23 cellular contexts compared by ENCODE assay signal in the genomic region with DNA sequence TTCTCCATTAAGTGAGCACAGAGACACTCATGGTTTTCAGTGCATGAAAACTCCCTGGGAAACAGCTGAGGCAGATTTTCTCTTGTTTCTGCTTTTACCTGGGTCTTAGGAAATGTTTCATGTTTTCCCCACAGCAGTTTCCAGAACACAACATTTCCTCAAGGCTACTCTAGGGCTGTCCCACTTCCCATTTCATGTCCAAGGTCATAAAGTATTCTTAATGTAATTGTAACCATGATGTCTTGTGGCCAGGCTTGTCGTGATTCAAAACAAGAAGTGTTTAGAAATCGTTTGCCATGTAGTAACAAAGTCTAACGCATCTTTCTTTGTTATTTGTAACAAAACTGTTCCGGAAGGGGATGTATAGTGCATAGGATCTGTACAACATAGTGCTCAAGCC.
"Had no signal": no experiment of that assay in that cellular context is flagged by ENCODE, and none has a peak within 500 bp of the region (broad histone marks: within the 10 kb centered on the region; RNA-seq: fewer than 3 reads in every experiment).

No MANE protein-coding gene starts in this region.

- H3K9ac ChIP-seq: neural progenitor cell had no signal

- DNase-seq: dorsolateral prefrontal cortex; effector CD4-positive, alpha-beta T cell; hypothalamus; immature natural killer cell; islet precursor cell; mesenchymal stem cell; naive thymus-derived CD4-positive, alpha-beta T cell; ovary; posterior cingulate gyrus; psoas muscle; right cardiac atrium; spleen; stimulated activated CD4-positive, alpha-beta T cell treated with anti-CD3 and anti-CD28 coated beads, Interleukin-4, amount 100 ng/mL, for 4 hours; stimulated activated naive CD8-positive, alpha-beta T cell treated with anti-CD3 and anti-CD28 coated beads, Interleukin-15, Interleukin-2, amounts not matched to agents 100 U/mL and 50 U/mL, for 24 hours; substantia nigra; testis; tibial artery had no signal

- H3K27ac ChIP-seq: dorsolateral prefrontal cortex, neural progenitor cell, ovary, psoas muscle, skin epidermis, spleen, testis, tibial artery had no signal

- H2AFZ ChIP-seq: neural progenitor cell had no signal

- H3K36me3 Mint-ChIP-seq: immature natural killer cell; mesothelial cell of epicardium; naive thymus-derived CD4-positive, alpha-beta T cell; neural progenitor cell; stimulated activated memory B cell treated with anti-CD40 and anti-IgM and Interleukin-4, amounts not matched to agents 10 μg/mL and 1 μg/mL and 100 μg/mL, for 72 hours; type B pancreatic cell had no signal

- H3K9me3 Mint-ChIP-seq: immature natural killer cell; mesothelial cell of epicardium; naive thymus-derived CD4-positive, alpha-beta T cell; nephron; neural progenitor cell; type B pancreatic cell had no signal

- ATAC-seq: naive thymus-derived CD4-positive, alpha-beta T cell; psoas muscle; right cardiac atrium; stimulated activated memory B cell treated with anti-CD40 and anti-IgM and Interleukin-4, amounts not matched to agents 10 μg/mL and 1 μg/mL and 100 μg/mL, for 72 hours; stimulated activated naive CD8-positive, alpha-beta T cell treated with anti-CD3 and anti-CD28 coated beads, Interleukin-15, Interleukin-2, amounts not matched to agents 100 U/mL and 50 U/mL, for 24 hours had no signal

- H3K4me2 ChIP-seq: neural progenitor cell had no signal

- H3K27me3 ChIP-seq: dorsolateral prefrontal cortex, neural progenitor cell, ovary, spleen, testis, tibial artery had no signal

- H3K4me1 ChIP-seq: testis had no signal

- H3K27ac Mint-ChIP-seq: immature natural killer cell; mesothelial cell of epicardium; naive thymus-derived CD4-positive, alpha-beta T cell; neural progenitor cell; stimulated activated memory B cell treated with anti-CD40 and anti-IgM and Interleukin-4, amounts not matched to agents 10 μg/mL and 1 μg/mL and 100 μg/mL, for 72 hours; type B pancreatic cell had no signal

- H3K9me3 ChIP-seq: ovary, psoas muscle, spleen, testis, tibial artery had no signal

- H3K4me1 Mint-ChIP-seq: immature natural killer cell had no signal

- H3K4me3 ChIP-seq: dorsolateral prefrontal cortex, neural progenitor cell, ovary, psoas muscle, skin epidermis, spleen, testis, tibial artery had no signal

- H3K4me3 Mint-ChIP-seq: immature natural killer cell; mesothelial cell of epicardium; naive thymus-derived CD4-positive, alpha-beta T cell; nephron; neural progenitor cell; stimulated activated memory B cell treated with anti-CD40 and anti-IgM and Interleukin-4, amounts not matched to agents 10 μg/mL and 1 μg/mL and 100 μg/mL, for 72 hours; type B pancreatic cell had no signal

- H3K36me3 ChIP-seq: neural progenitor cell, ovary, spleen, tibial artery had no signal
